In genomic region chr15:51443282-51443914, GRCh38 we compare ENCODE assay signal across 32 cellular contexts.
"Had no signal": no experiment of that assay in that cellular context is flagged by ENCODE, and none has a peak within 500 bp of the region (broad histone marks: within the 10 kb centered on the region; RNA-seq: fewer than 3 reads in every experiment).

No MANE protein-coding gene starts in this region.

- H3K27me3 ChIP-seq: adrenal gland, ascending aorta, pancreas had no signal

- H3K4me1 ChIP-seq: adrenal gland, ascending aorta, heart left ventricle, pancreas, psoas muscle had no signal

- DNase-seq: activated CD4-positive, alpha-beta T cell treated with anti-CD3 and anti-CD28 coated beads for 1 hour; activated CD4-positive, alpha-beta T cell treated with anti-CD3 and anti-CD28 coated beads, Interleukin-2, amount 50 U/mL, for 1 hour; activated CD8-positive, alpha-beta T cell treated with anti-CD3 and anti-CD28 coated beads, Interleukin-2, amount 10 ng/mL, durations not matched to agents 7 days and 5 days; activated effector memory CD4-positive, alpha-beta T cell treated with Interleukin-2 at 50 U/mL for 16 hours; activated naive CD4-positive, alpha-beta T cell treated with Interleukin-2 at 50 U/mL for 16 hours; activated naive CD8-positive, alpha-beta T cell treated with anti-CD3 and anti-CD28 coated beads for 36 hours; activated T-cell treated with anti-CD3 and anti-CD28 coated beads for 4 hours; activated T-cell treated with anti-CD3 and anti-CD28 coated beads, Interleukin-2, amount 50 U/mL, for 72 hours; adrenal gland; caudate nucleus; cortex of kidney; foreskin fibroblast; heart left ventricle; hypothalamus; immature natural killer cell; kidney; mesendoderm; nephron progenitor cell; stimulated activated CD4-positive, alpha-beta T cell treated with anti-CD3 and anti-CD28 coated beads, Interleukin-15, amount 100 ng/mL, for 24 hours; stimulated activated CD4-positive, alpha-beta T cell treated with anti-CD3 and anti-CD28 coated beads, Interleukin-2, amount 100 ng/mL, for 24 hours; substantia nigra; T-helper 17 cell; T1000 had no signal

- H3K4me3 Mint-ChIP-seq: activated CD8-positive, alpha-beta T cell treated with anti-CD3 and anti-CD28 coated beads, Interleukin-2, amount 10 ng/mL, durations not matched to agents 7 days and 5 days; activated naive CD8-positive, alpha-beta T cell treated with anti-CD3 and anti-CD28 coated beads for 36 hours; activated T-cell treated with anti-CD3 and anti-CD28 coated beads, Interleukin-2, amount 50 U/mL, for 72 hours; brain; immature natural killer cell; nephron progenitor cell; stimulated activated naive CD8-positive, alpha-beta T cell treated with anti-CD3 and anti-CD28 coated beads, Interleukin-15, Interleukin-2, amounts not matched to agents 100 ng/mL and 50 ng/mL, for 24 hours; T-helper 17 cell; type B pancreatic cell; WTC11 had no signal

- H3K4me1 Mint-ChIP-seq: brain, immature natural killer cell, nephron progenitor cell, T-helper 17 cell, WTC11 had no signal

- H3K27ac ChIP-seq: adrenal gland, ascending aorta, heart left ventricle, pancreas, psoas muscle had no signal

- H3K4me3 ChIP-seq: adrenal gland, ascending aorta, heart left ventricle, lung, pancreas, psoas muscle had no signal

- H3K27ac Mint-ChIP-seq: activated CD8-positive, alpha-beta T cell treated with anti-CD3 and anti-CD28 coated beads, Interleukin-2, amount 10 ng/mL, durations not matched to agents 7 days and 5 days; activated naive CD8-positive, alpha-beta T cell treated with anti-CD3 and anti-CD28 coated beads for 36 hours; activated T-cell treated with anti-CD3 and anti-CD28 coated beads, Interleukin-2, amount 50 U/mL, for 72 hours; brain; immature natural killer cell; nephron progenitor cell; stimulated activated naive CD8-positive, alpha-beta T cell treated with anti-CD3 and anti-CD28 coated beads, Interleukin-15, Interleukin-2, amounts not matched to agents 100 ng/mL and 50 ng/mL, for 24 hours; T-helper 17 cell; type B pancreatic cell; WTC11 had no signal

- ATAC-seq: activated CD8-positive, alpha-beta T cell treated with anti-CD3 and anti-CD28 coated beads, Interleukin-2, amount 10 ng/mL, durations not matched to agents 7 days and 5 days; activated T-cell treated with anti-CD3 and anti-CD28 coated beads, Interleukin-2, amount 50 U/mL, for 72 hours; pancreas; psoas muscle; SK-N-SH treated with all-trans-retinoic acid at 6 μM for 48 hours; T-helper 17 cell; WTC11 had no signal

- H3K27me3 Mint-ChIP-seq: brain, T-helper 17 cell, type B pancreatic cell had no signal

- H3K36me3 Mint-ChIP-seq: activated naive CD8-positive, alpha-beta T cell treated with anti-CD3 and anti-CD28 coated beads for 36 hours; WTC11 had no signal

- H3K9me3 Mint-ChIP-seq: activated naive CD8-positive, alpha-beta T cell treated with anti-CD3 and anti-CD28 coated beads for 36 hours; activated T-cell treated with anti-CD3 and anti-CD28 coated beads, Interleukin-2, amount 50 U/mL, for 72 hours; stimulated activated naive CD8-positive, alpha-beta T cell treated with anti-CD3 and anti-CD28 coated beads, Interleukin-15, Interleukin-2, amounts not matched to agents 100 ng/mL and 50 ng/mL, for 24 hours had no signal

- H3K9me3 ChIP-seq: adrenal gland, ascending aorta, pancreas, psoas muscle had no signal

- H3K36me3 ChIP-seq: pancreas had no signal
